In the genomic region with DNA sequence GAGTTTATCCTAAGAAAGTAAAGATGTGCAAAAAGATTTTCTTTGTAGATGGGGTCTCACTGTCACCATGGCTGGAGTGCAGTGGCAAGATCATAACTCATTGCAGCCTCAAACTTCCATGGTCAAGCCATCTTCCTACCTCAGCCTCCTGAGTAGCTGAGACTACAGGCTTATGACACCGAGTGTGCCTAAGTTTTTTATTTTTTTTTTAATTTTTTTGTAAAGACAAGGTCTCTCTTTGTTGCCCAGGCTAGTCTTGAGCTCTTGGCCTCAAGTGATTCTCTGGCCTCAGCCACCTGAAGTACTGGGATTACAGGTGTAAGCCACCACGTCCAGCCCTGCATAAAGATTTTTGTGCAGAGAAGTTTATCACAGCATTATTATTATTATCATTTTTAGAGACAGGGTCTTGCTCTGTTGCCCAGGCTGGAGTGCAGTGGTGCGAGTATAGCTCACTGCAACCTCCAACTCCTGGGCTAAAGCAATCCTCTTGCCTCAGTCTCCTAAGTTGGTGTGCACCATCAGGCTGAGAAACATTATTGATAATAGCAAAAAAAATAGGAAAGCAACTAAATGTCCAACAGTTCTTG, we compare ENCODE assay signal across 19 cellular contexts. TPM values are rescaled to one million over a fixed set of nuclear protein-coding genes. Genes with fewer than 3 reads are reported as not detected.
DNase-seq lines count a peak whose midpoint lies in the region; ATAC-seq and TF ChIP-seq lines count a peak whose summit lies in the region.
"Had no signal": no experiment of that assay in that cellular context is flagged by ENCODE, and none has a peak within 500 bp of the region (broad histone marks: within the 10 kb centered on the region; RNA-seq: fewer than 3 reads in every experiment).

No MANE protein-coding gene starts in this region.

- H3K4me2 ChIP-seq in mammary epithelial cell (ENCODE audit: insufficient read depth, low read depth, low read length): no peak overlapping the region
- H3K4me2 ChIP-seq: KMS-11, SK-N-SH had no signal

- no peaks in the 10 kb centered on the region for H3K36me3 Mint-ChIP-seq in MCF 10A (ENCODE audit: insufficient read depth, unreplicated experiment)

- TF ChIP-seq POLR2A in breast epithelium (IDR thresholded peaks at IDR 0.05): no peak
- no peak for TF ChIP-seq POLR2A in right lobe of liver (IDR thresholded peaks at IDR 0.05)

- CTCF ChIA-PET in MCF 10A (lab: Yijun Ruan, JAX) (interaction anchor here (0.7 to 1.5 kb wide), 3 partner anchors 7 to 121 kb away, joined by 3 to 4 read pairs (median 4); no protein-coding TSS in a partner anchor), mammary epithelial cell (lab: Charles Lee; ENCODE audit: low non-redundant PET) (no interaction called here)

- no peaks in the 10 kb centered on the region for H3K79me2 ChIP-seq in mammary epithelial cell (ENCODE audit: insufficient read depth, low read length)

- no peak for DNase-seq in MCF 10A (ENCODE audit: unreplicated experiment)
- no peak for DNase-seq in breast epithelium (ENCODE audit: low spot score in 2 of 2)
- no peak for DNase-seq in mammary epithelial cell
- no peak for DNase-seq in right lobe of liver
- no peak for DNase-seq in medulla oblongata (ENCODE audit: extremely low spot score)
- no peak for DNase-seq in NCI-H345 treated with DMSO at 0.1 percent for 48 hours (lab: John Stamatoyannopoulos, UW; ENCODE audit: unreplicated experiment)
- DNase-seq: CD8-positive, alpha-beta memory T cell; HFFc6; NCI-H1436; NCI-H2029; NCI-H446; NK-92 treated with Interleukin-12 subunit alpha and Interleukin-12 subunit beta, amount 100 ng/mL, for 24 hours; OCI-M1; SHP77; SK-N-SH had no signal

- H3K27me3 ChIP-seq in breast epithelium (no peaks in the 10 kb centered on the region), mammary epithelial cell (ENCODE audit: insufficient read depth, low read length) (no peaks in the 10 kb centered on the region), right lobe of liver (no peaks in the 10 kb centered on the region)

- H3K4me3 ChIP-seq in breast epithelium (no peak overlapping the region), mammary epithelial cell (replicated peaks in 1 of 3; ENCODE audit: insufficient read depth in 1 of 3, low read depth in 2 of 3, low read length in 3 of 3) (no peak overlapping the region), right lobe of liver (peak overlapping the region in 1 of 3 donors; percentile 26)

- dilution Hi-C loops in mammary epithelial cell (cut with HindIII; ENCODE audit: low sequenced_read_pairs): no loop called here

- POLR2A ChIA-PET in MCF 10A (lab: Yijun Ruan, JAX): interaction anchor here (0.7 to 9.9 kb wide), 7 partner anchors 8 to 42 kb away, joined by 3 to 185 read pairs (median 9); a partner anchor contains a TSS

- no peaks in the 10 kb centered on the region for H4K20me1 ChIP-seq in mammary epithelial cell (ENCODE audit: insufficient read depth, low read length)

- no peaks in the 10 kb centered on the region for H3K4me1 ChIP-seq in breast epithelium
- peaks cover 51% of the 10 kb centered on the region for H3K4me1 ChIP-seq in mammary epithelial cell (ENCODE audit: insufficient read depth, low read length)
- peaks cover 0 to 37% (median 17%) of the 10 kb centered on the region in 4 donors for H3K4me1 ChIP-seq in right lobe of liver

- no peaks in the 10 kb centered on the region for H3K9me3 Mint-ChIP-seq in MCF 10A (ENCODE audit: unreplicated experiment)
- H3K9me3 Mint-ChIP-seq: CD8-positive, alpha-beta memory T cell; HFFc6 had no signal

- H3K36me3 ChIP-seq in breast epithelium (no peaks in the 10 kb centered on the region), mammary epithelial cell (ENCODE audit: insufficient read depth, low read length) (no peaks in the 10 kb centered on the region), right lobe of liver (no peaks in the 10 kb centered on the region)

- H3K27me3 Mint-ChIP-seq in MCF 10A (ENCODE audit: insufficient read depth, unreplicated experiment): no peaks in the 10 kb centered on the region
- H3K27me3 Mint-ChIP-seq: CD8-positive, alpha-beta memory T cell had no signal

- TF ChIP-seq CTCF in MCF 10A (IDR thresholded peaks at IDR 0.05; ENCODE audit: unreplicated experiment) (no peak), breast epithelium (IDR thresholded peaks at IDR 0.05) (no peak), mammary epithelial cell (conservative IDR thresholded peaks at IDR 0.05 in 1 of 2, IDR thresholded peaks at IDR 0.05 in 1 of 2; ENCODE audit: extremely low read depth in 1 of 2, insufficient read depth in 1 of 2, low read depth in 1 of 2, low read length in 2 of 2) (no peak), right lobe of liver (IDR thresholded peaks at IDR 0.05) (no peak)

- no peak overlapping the region for H3K9ac ChIP-seq in mammary epithelial cell (ENCODE audit: insufficient read depth, low read length)
- H3K9ac ChIP-seq: KMS-11, SK-N-SH had no signal

- WGBS in mammary epithelial cell (ENCODE audit: low coverage, missing lambda C conversion rate): 94% methylated on average over 2 of the region's 3 CpGs
- 62% methylated on average over 3 of the region's 3 CpGs for WGBS in right lobe of liver (ENCODE audit: insufficient coverage, low coverage, low lambda C conversion rate, missing lambda C conversion rate)

- in situ Hi-C loops in mammary epithelial cell (cut with MboI; ENCODE audit: low sequenced_read_pairs in 2 of 2): no loop called here

- H3K9me3 ChIP-seq in breast epithelium (no peaks in the 10 kb centered on the region), mammary epithelial cell (replicated peaks; ENCODE audit: insufficient read depth, low read length) (no peaks in the 10 kb centered on the region), right lobe of liver (no peaks in the 10 kb centered on the region)
- H3K9me3 ChIP-seq: SK-N-SH had no signal

- ATAC-seq in right lobe of liver (no peak), GM18498 (IDR thresholded peaks at IDR 0.05; ENCODE audit: unreplicated experiment) (no peak), GM21367 (IDR thresholded peaks at IDR 0.05; ENCODE audit: unreplicated experiment) (no peak)

- H2AFZ ChIP-seq in mammary epithelial cell (ENCODE audit: low read depth, low read length): no peak overlapping the region

- intact Hi-C loops in MCF 10A (cut with micrococcal nuclease): no loop called here
- intact Hi-C loops in breast epithelium (cut with DNase I; ENCODE audit: low total_unique reads): no loop called here
- intact Hi-C loops in mammary epithelial cell (cut with micrococcal nuclease): loop anchor here (5.0 kb wide), 1 partner anchor 431 kb away; no protein-coding TSS in a partner anchor
- intact Hi-C loops in right lobe of liver (cut with DNase I): no loop called here

- H3K27ac ChIP-seq in breast epithelium (no peak overlapping the region), mammary epithelial cell (ENCODE audit: insufficient read depth, low read depth, low read length) (peak overlapping the region; percentile 80), right lobe of liver (peak overlapping the region; percentile 72 to 94 (median 90))
- H3K27ac ChIP-seq: 22Rv1, KMS-11 had no signal

- no TSS peak for BruUV-seq in MCF 10A (replicated peaks; lab: Mats Ljungman, UMichigan)
- no TSS peak for BruUV-seq in mammary epithelial cell (replicated peaks; lab: Mats Ljungman, UMichigan)

- H3K27ac Mint-ChIP-seq in MCF 10A (ENCODE audit: low read depth, unreplicated experiment): peak overlapping the region; percentile 97

- no peak overlapping the region for H3K4me3 Mint-ChIP-seq in MCF 10A (ENCODE audit: unreplicated experiment)
- H3K4me3 Mint-ChIP-seq: CD8-positive, alpha-beta memory T cell; HFFc6 had no signal

- H3K4me1 Mint-ChIP-seq in MCF 10A (ENCODE audit: insufficient read depth, unreplicated experiment): peaks cover 35% of the 10 kb centered on the region
- H3K4me1 Mint-ChIP-seq: CD8-positive, alpha-beta memory T cell had no signal

RNA-seq across cellular contexts. Expression of a gene that starts 19.3 kb away (rescaled TPM):
- 353 and 383 TPM in 2 replicates for total RNA-seq in MCF 10A (2022)
- 10 to 100 TPM; 69.4 to 73.3 (median 71.8) TPM for total RNA-seq in breast epithelium
- total RNA-seq in mammary epithelial cell: 100 to 1,000 TPM; 304 to 321 TPM
- 35.7 TPM for polyA plus RNA-seq in mammary epithelial cell
- polyA minus RNA-seq in mammary epithelial cell: 210 TPM
- total RNA-seq in right lobe of liver: 10 to 100 TPM; 56.9 to 74.3 (median 64.0) TPM

RNA-seq across cellular contexts. Expression of a gene that starts 42.7 kb away (rescaled TPM):
- total RNA-seq in MCF 10A (2022) (7.3 and 7.6 TPM in 2 replicates), breast epithelium (10 to 100 TPM in 2 of 3 donors, 1 to 10 TPM in 1; 5.8 to 12.1 (median 10.5) TPM), mammary epithelial cell (10 to 100 TPM in 1 of 2 donors, 1 to 10 TPM in 1; 5.5 to 12.4 TPM), right lobe of liver (1 to 10 TPM; 2.4 to 7.7 (median 6.7) TPM)
- polyA plus RNA-seq in mammary epithelial cell: 7.8 TPM
- 55.1 TPM for polyA minus RNA-seq in mammary epithelial cell

Comparison
In these comparisons a context has a peak if more than half of its experiments do, and no peak if none do; other contexts are left out.
1. H3K27ac ChIP-seq: peak in mammary epithelial cell (single experiment) and right lobe of liver (3 of 3); none in breast epithelium (0 of 2).